In genomic region chr15:78338756-78339155, GRCh38 we compare ENCODE assay signal across 25 cellular contexts. TPM values are rescaled to one million over a fixed set of nuclear protein-coding genes. Genes with fewer than 3 reads are reported as not detected.
DNase-seq lines count a peak whose midpoint lies in the region; ATAC-seq and TF ChIP-seq lines count a peak whose summit lies in the region.
"Had no signal": no experiment of that assay in that cellular context is flagged by ENCODE, and none has a peak within 500 bp of the region (broad histone marks: within the 10 kb centered on the region; RNA-seq: fewer than 3 reads in every experiment).

No MANE protein-coding gene starts in this region.

- H3K23ac ChIP-seq in mesendoderm (ENCODE audit: low read length) = no peak overlapping the region

- no peak overlapping the region for H2AFZ ChIP-seq in GM23338
- H2AFZ ChIP-seq: GM23248 had no signal

- peaks cover 28% of the 10 kb centered on the region for H3K27me3 Mint-ChIP-seq in GM23338 (ENCODE audit: insufficient read depth, low read depth, poor library complexity)

- H3K27me3 ChIP-seq in GM23338 (ENCODE audit: insufficient read depth) (peaks cover 38% of the 10 kb centered on the region), NT2/D1 (ENCODE audit: insufficient read depth, insufficient read length) (peaks cover 32% of the 10 kb centered on the region), mesendoderm (ENCODE audit: insufficient read depth, low read length, poor library complexity) (peaks cover 3% of the 10 kb centered on the region), SJCRH30 (peaks cover 23% of the 10 kb centered on the region)
- peaks cover 22% of the 10 kb centered on the region for H3K27me3 ChIP-seq in effector memory CD4-positive, alpha-beta T cell (replicated peaks; ENCODE audit: control insufficient read depth, insufficient read depth, low read length, poor library complexity, severe bottlenecking)

- H3K9ac ChIP-seq in NT2/D1 (ENCODE audit: insufficient read length, low read depth) (peak overlapping the region; percentile 13), mesendoderm (ENCODE audit: low read length) (no peak overlapping the region)
- H3K9ac ChIP-seq: GM23248 had no signal

- H3K56ac ChIP-seq in mesendoderm (ENCODE audit: low read length) = peak overlapping the region; percentile 15

- peaks cover 28% of the 10 kb centered on the region for H3K4me1 Mint-ChIP-seq in GM23338

- H3K4me1 ChIP-seq in GM23338 (ENCODE audit: insufficient read depth) (peaks cover 15% of the 10 kb centered on the region), NT2/D1 (ENCODE audit: insufficient read depth, insufficient read length) (peaks cover 15% of the 10 kb centered on the region), mesendoderm (ENCODE audit: control insufficient read depth, low read depth, low read length) (no peaks in the 10 kb centered on the region), SJCRH30 (no peaks in the 10 kb centered on the region)
- no peaks in the 10 kb centered on the region for H3K4me1 ChIP-seq in effector memory CD4-positive, alpha-beta T cell (ENCODE audit: control insufficient read depth, insufficient read depth, low read length, poor library complexity, severe bottlenecking)
- H3K4me1 ChIP-seq: HAP-1 had no signal

- H3K27ac ChIP-seq in GM23338 (ENCODE audit: low read depth) = no peak overlapping the region
- no peak overlapping the region for H3K27ac ChIP-seq in mesendoderm (ENCODE audit: low read depth, low read length)
- H3K27ac ChIP-seq in effector memory CD4-positive, alpha-beta T cell (ENCODE audit: insufficient read depth, low read length, poor library complexity, severe bottlenecking) = no peak overlapping the region
- H3K27ac ChIP-seq in SJCRH30 = no peak overlapping the region
- H3K27ac ChIP-seq: C4-2B, GM23248 had no signal

- H4K8ac ChIP-seq in mesendoderm (ENCODE audit: low read depth, low read length) = no peak overlapping the region

- no peak overlapping the region for H3K27ac Mint-ChIP-seq in GM23338
- H3K27ac Mint-ChIP-seq: CD8-positive, alpha-beta memory T cell had no signal

- H3K9me3 ChIP-seq in NT2/D1 (ENCODE audit: insufficient read depth, low read length) (no peaks in the 10 kb centered on the region), SJCRH30 (replicated peaks) (no peaks in the 10 kb centered on the region)
- no peaks in the 10 kb centered on the region for H3K9me3 ChIP-seq in effector memory CD4-positive, alpha-beta T cell (ENCODE audit: control insufficient read depth, low read length)
- H3K9me3 ChIP-seq: HAP-1 had no signal

- 0 out of 2 replicates have a peak, but pooled peaks cover 7% of the 10 kb centered on the region for H3K9me2 ChIP-seq in GM23338 (ENCODE audit: insufficient read depth)

- DNase-seq in GM23338 (ENCODE audit: low spot score) (no peak), NT2/D1 (ENCODE audit: low read depth, low spot score) (no peak), mesendoderm (no peak), retina (peak; percentile 63), glomerular visceral epithelial cell (ENCODE audit: extremely low spot score) (no peak), SJCRH30 (no peak), foreskin melanocyte (no peak)
- no peak for DNase-seq in effector memory CD4-positive, alpha-beta T cell
- DNase-seq: CD8-positive, alpha-beta memory T cell; GM23248; KBM-7; MM.1S; NCI-H1092; NCI-H1436; NCI-H187 treated with DMSO at 0.1 percent for 48 hours; NCI-H2107; NCI-H2227 treated with DMSO at 0.1 percent for 48 hours; NCI-H510A; NCI-H82; Right ventricle myocardium superior had no signal

- H2BK15ac ChIP-seq in mesendoderm (replicated peaks; ENCODE audit: low read depth) = no peak overlapping the region

- H3K4me3 ChIP-seq in GM23338 (no peak overlapping the region), NT2/D1 (ENCODE audit: insufficient read length, low read depth) (no peak overlapping the region), mesendoderm (ENCODE audit: low read length) (no peak overlapping the region), SJCRH30 (no peak overlapping the region)
- H3K4me3 ChIP-seq in effector memory CD4-positive, alpha-beta T cell (ENCODE audit: insufficient read depth, low read depth, low read length, poor library complexity, severe bottlenecking) = no peak overlapping the region
- H3K4me3 ChIP-seq: GM23248, HAP-1 had no signal

- peak overlapping the region; percentile 83; the same call in 1 of the 3 replicates for H3K4me3 Mint-ChIP-seq in GM23338
- H3K4me3 Mint-ChIP-seq: CD8-positive, alpha-beta memory T cell had no signal

- no peak overlapping the region for H3K4ac ChIP-seq in mesendoderm (ENCODE audit: low read depth, low read length)

- no peaks in the 10 kb centered on the region for H3K9me3 Mint-ChIP-seq in GM23338
- H3K9me3 Mint-ChIP-seq: CD8-positive, alpha-beta memory T cell had no signal

- H2BK120ac ChIP-seq in mesendoderm (ENCODE audit: low read depth, low read length) = no peak overlapping the region

- no peak overlapping the region for H2BK5ac ChIP-seq in mesendoderm (ENCODE audit: low read length)

- ATAC-seq in GM23338 = no peak

- H3F3A ChIP-seq in GM23338 (replicated peaks; ENCODE audit: low read depth) = 0 out of 2 replicates have a peak, but pooled peaks cover 4% of the 10 kb centered on the region

- TF ChIP-seq CTCF in GM23338 (conservative IDR thresholded peaks at IDR 0.05; ENCODE audit: low read depth in 2 of 2) = no peak

- peaks cover 5% of the 10 kb centered on the region; the same call in 1 of the 2 replicates for H3K36me3 ChIP-seq in GM23338 (ENCODE audit: insufficient read depth)
- H3K36me3 ChIP-seq in NT2/D1 (ENCODE audit: insufficient read depth, insufficient read length, low read length) = peaks cover 6% of the 10 kb centered on the region
- H3K36me3 ChIP-seq in mesendoderm (ENCODE audit: control insufficient read depth, insufficient read depth, low read length) = no peaks in the 10 kb centered on the region
- H3K36me3 ChIP-seq in effector memory CD4-positive, alpha-beta T cell (ENCODE audit: control insufficient read depth, insufficient read depth, low read length) = no peaks in the 10 kb centered on the region
- no peaks in the 10 kb centered on the region for H3K36me3 ChIP-seq in SJCRH30
- H3K36me3 ChIP-seq: HAP-1 had no signal

- H3K79me2 ChIP-seq in GM23338 (replicated peaks; ENCODE audit: insufficient read depth) (no peaks in the 10 kb centered on the region; the same call in 1 of the 2 replicates), mesendoderm (ENCODE audit: control insufficient read depth, insufficient read depth, low read length) (no peaks in the 10 kb centered on the region)

- no peak overlapping the region for H3K18ac ChIP-seq in mesendoderm (ENCODE audit: low read length)

- H2AK5ac ChIP-seq in mesendoderm (ENCODE audit: low read length) = no peak overlapping the region

- peaks cover 17% of the 10 kb centered on the region for H3K36me3 Mint-ChIP-seq in GM23338 (ENCODE audit: low read depth)
- H3K36me3 Mint-ChIP-seq: CD8-positive, alpha-beta memory T cell had no signal

- no peaks in the 10 kb centered on the region; the same call in 1 of the 2 replicates for H4K20me1 ChIP-seq in GM23338 (replicated peaks; ENCODE audit: insufficient read depth)

- H4K5ac ChIP-seq in mesendoderm (ENCODE audit: low read length) = no peak overlapping the region

- H3K4me2 ChIP-seq in GM23338 (0 out of 2 replicates have a peak overlapping the region, but pooled peaks have one; percentile 95), mesendoderm (ENCODE audit: low read length) (no peak overlapping the region)

- no peaks in the 10 kb centered on the region for H3K79me1 ChIP-seq in mesendoderm (ENCODE audit: low read length)

- no CpG with 5 or more reads among the region's 6 CpGs for WGBS in mesendoderm (ENCODE audit: extremely low coverage, insufficient coverage, low lambda C conversion rate)

TF ChIP-seq in GM23338, 12 proteins besides CTCF, POLR2A, EP300 and RAD21 (continues in another document):
- TF ChIP-seq REST (IDR thresholded peaks at IDR 0.05; ENCODE audit: unreplicated experiment) = no peak
- TF ChIP-seq ZNF331 (CRISPR knock-in tag; IDR thresholded peaks at IDR 0.05; ENCODE audit: low read depth) = no peak
- TF ChIP-seq STAT1 (IDR thresholded peaks at IDR 0.05; ENCODE audit: unreplicated experiment) = no peak
- no peak for TF ChIP-seq CREB1 (CRISPR knock-in tag; IDR thresholded peaks at IDR 0.05; ENCODE audit: low read depth)
- TF ChIP-seq NANOG (IDR thresholded peaks at IDR 0.05; ENCODE audit: borderline replicate concordance) = no peak
- no peak for TF ChIP-seq ZNF114 (CRISPR knock-in tag; IDR thresholded peaks at IDR 0.05)
- TF ChIP-seq EZH2 (IDR thresholded peaks at IDR 0.05; ENCODE audit: low read depth, unreplicated experiment) = no peak

RNA-seq across cellular contexts. Expression of gene CRABP1, which starts 1.4 kb away (rescaled TPM):
- 127 and 156 TPM in 2 replicates for total RNA-seq in GM23338 (2014; rRNA removed; shearing (Covaris generic))
- polyA plus RNA-seq in GM23338 (2016; fragmentation: Nextera tagmentation; extraction: Ambion mirVana) = 522 and 536 TPM in 2 replicates
- 274 TPM for polyA plus RNA-seq in mesendoderm (2013, experiment 1 of 2)
- polyA plus RNA-seq in mesendoderm (2013, experiment 2 of 2) = 289 TPM
- not detected in 2 replicates for total RNA-seq in SJCRH30 (2014; rRNA removed; shearing (Covaris generic))
- total RNA-seq: A172; CD8-positive, alpha-beta memory T cell; GM23248; HT1080; Right ventricle myocardium superior had no signal
- polyA plus RNA-seq: AG04450; CD8-positive, alpha-beta memory T cell; GM23248 had no signal

RNA-seq across cellular contexts. Expression of gene SKIC8, which starts 39.3 kb away (rescaled TPM):
- 47.0 and 59.4 TPM in 2 replicates for total RNA-seq in GM23338 (2014; rRNA removed; shearing (Covaris generic))
- polyA plus RNA-seq in GM23338 (2016; fragmentation: Nextera tagmentation; extraction: Ambion mirVana) = 68.6 and 73.8 TPM in 2 replicates
- 38.2 TPM for polyA plus RNA-seq in mesendoderm (2013, experiment 1 of 2)
- 37.3 TPM for polyA plus RNA-seq in mesendoderm (2013, experiment 2 of 2)
- total RNA-seq in SJCRH30 (2014; rRNA removed; shearing (Covaris generic)) = 60.5 and 69.8 TPM in 2 replicates

Comparison
In these comparisons a context has a peak if more than half of its experiments do, and no peak if none do; other contexts are left out.
1. RNA of gene CRABP1, which starts 1.4 kb away (total RNA-seq): 127 to 156 TPM in GM23338; not detected in SJCRH30; every median in the first group is over 100 times any median in the second.